Comparison of ENCODE assay signal across 39 cellular contexts in the genomic region with DNA sequence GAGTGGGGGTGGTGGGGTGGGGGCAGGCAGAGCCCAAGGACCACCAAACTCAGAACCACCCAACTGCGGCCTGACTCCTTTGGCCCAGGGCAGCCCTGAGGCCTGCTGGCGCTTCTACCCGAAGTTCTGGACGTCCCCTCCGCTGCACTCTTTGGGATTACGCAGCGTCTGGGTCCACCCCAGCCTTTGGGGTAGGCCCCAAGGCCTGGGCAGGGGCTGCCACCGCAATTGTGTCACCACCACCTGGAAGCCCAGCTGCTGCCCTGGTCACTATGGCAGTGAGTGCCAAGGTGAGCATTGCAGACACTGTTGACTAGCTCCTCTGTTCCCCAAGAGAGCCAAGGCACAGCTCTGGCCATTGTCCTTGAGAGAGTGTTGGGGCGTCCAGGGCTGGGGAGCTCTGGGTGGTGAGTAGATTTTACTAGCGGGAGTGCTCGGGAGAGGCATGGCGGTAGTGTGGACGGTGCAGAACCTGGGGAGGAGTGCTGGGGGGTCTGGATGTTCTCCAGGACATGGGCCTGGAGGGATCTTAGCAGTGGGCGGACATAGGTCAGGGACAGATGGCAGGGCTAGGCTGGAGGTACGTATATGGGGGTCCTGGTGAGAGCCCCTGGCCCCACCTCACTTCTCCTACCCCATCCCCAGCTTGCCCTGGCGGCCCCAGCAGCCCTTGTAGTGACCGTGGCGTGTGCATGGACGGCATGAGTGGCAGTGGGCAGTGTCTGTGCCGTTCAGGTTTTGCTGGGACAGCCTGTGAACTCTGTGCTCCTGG. TPM values are rescaled to one million over a fixed set of nuclear protein-coding genes. Genes with fewer than 3 reads are reported as not detected.
"Had no signal": no experiment of that assay in that cellular context is flagged by ENCODE, and none has a peak within 500 bp of the region (broad histone marks: within the 10 kb centered on the region; RNA-seq: fewer than 3 reads in every experiment).

No MANE protein-coding gene starts in this region.

- H3K4me3 Mint-ChIP-seq: activated CD4-positive, alpha-beta memory T cell treated with anti-CD3 and anti-CD28 coated beads for 36 hours; activated CD4-positive, alpha-beta T cell treated with anti-CD3 and anti-CD28 coated beads, Interleukin-2, amount 10 ng/mL, durations not matched to agents 24 days and 14 days; activated naive CD4-positive, alpha-beta T cell treated with anti-CD3 and anti-CD28 coated beads, Interleukin-2, amount 10 ng/mL, durations not matched to agents 7 days and 5 days; activated naive CD8-positive, alpha-beta T cell treated with anti-CD3 and anti-CD28 coated beads, Interleukin-2, amount 10 ng/mL, durations not matched to agents 7 days and 5 days; brain; naive B cell; nephron progenitor cell; T-helper 1 cell treated with Interleukin-12 subunit alpha and Interleukin-12 subunit beta and Interleukin-4 antibody, amounts not matched to agents 30 μg/mL and 1 μg/mL, for 36 hours had no signal

- H3K27me3 Mint-ChIP-seq: activated CD4-positive, alpha-beta memory T cell treated with anti-CD3 and anti-CD28 coated beads for 36 hours; activated CD4-positive, alpha-beta T cell treated with anti-CD3 and anti-CD28 coated beads, Interleukin-2, amount 10 ng/mL, durations not matched to agents 24 days and 14 days; activated naive CD4-positive, alpha-beta T cell treated with anti-CD3 and anti-CD28 coated beads, Interleukin-2, amount 10 ng/mL, durations not matched to agents 7 days and 5 days; activated naive CD8-positive, alpha-beta T cell treated with anti-CD3 and anti-CD28 coated beads, Interleukin-2, amount 10 ng/mL, durations not matched to agents 7 days and 5 days; brain; naive B cell had no signal

- DNase-seq: activated CD4-positive, alpha-beta memory T cell treated with anti-CD3 and anti-CD28 coated beads for 36 hours; activated CD4-positive, alpha-beta T cell treated with anti-CD3 and anti-CD28 coated beads, Interleukin-2, amount 10 ng/mL, durations not matched to agents 24 days and 14 days; activated CD4-positive, CD25-positive, alpha-beta regulatory T cell treated with anti-CD3 and anti-CD28 coated beads, Interleukin-2, amount 50 U/mL, for 72 hours; activated CD8-positive, alpha-beta memory T cell treated with anti-CD3 and anti-CD28 coated beads, Interleukin-2, amount 50 U/mL, for 4 hours; activated gamma-delta T cell; activated naive CD4-positive, alpha-beta T cell treated with anti-CD3 and anti-CD28 coated beads, Interleukin-2, amount 10 ng/mL, durations not matched to agents 7 days and 5 days; activated naive CD8-positive, alpha-beta T cell treated with anti-CD3 and anti-CD28 coated beads, Interleukin-2, amount 10 ng/mL, durations not matched to agents 7 days and 5 days; activated T-cell treated with anti-CD3 and anti-CD28 coated beads, Interleukin-2, amount 50 U/mL, for 1 hour; dorsolateral prefrontal cortex; effector memory CD4-positive, alpha-beta T cell; erythroblast; head of caudate nucleus; hypothalamus; kidney glomerular epithelial cell; mammary epithelial cell; naive B cell; nephron progenitor cell; nucleus accumbens; stimulated activated CD4-positive, alpha-beta T cell treated with anti-CD3 and anti-CD28 coated beads, Interleukin-12 subunit alpha, Interleukin-12 subunit beta, amount 100 ng/mL, for 4 hours; stimulated activated CD4-positive, alpha-beta T cell treated with anti-CD3 and anti-CD28 coated beads, Interleukin-4, amount 100 ng/mL, for 1 hour; stimulated activated naive CD8-positive, alpha-beta T cell treated with anti-CD3 and anti-CD28 coated beads, Interleukin-15, Interleukin-2, amounts not matched to agents 100 U/mL and 50 U/mL, for 24 hours; SW 1271; T-helper 9 cell; testis; transverse colon; uterus; WERI-Rb-1 had no signal

- H3K27ac ChIP-seq: ascending aorta, cardiac muscle cell, coronary artery, dorsolateral prefrontal cortex, gastroesophageal sphincter, left lung, parathyroid adenoma, skin epidermis, testis, transverse colon, uterus, WERI-Rb-1 had no signal

- H3K4me1 Mint-ChIP-seq: activated CD4-positive, alpha-beta T cell treated with anti-CD3 and anti-CD28 coated beads, Interleukin-2, amount 10 ng/mL, durations not matched to agents 24 days and 14 days; activated naive CD4-positive, alpha-beta T cell treated with anti-CD3 and anti-CD28 coated beads, Interleukin-2, amount 10 ng/mL, durations not matched to agents 7 days and 5 days; activated naive CD8-positive, alpha-beta T cell treated with anti-CD3 and anti-CD28 coated beads, Interleukin-2, amount 10 ng/mL, durations not matched to agents 7 days and 5 days; naive B cell had no signal

- H3K4me3 ChIP-seq: ascending aorta, cardiac muscle cell, coronary artery, dorsolateral prefrontal cortex, gastroesophageal sphincter, left lung, skin epidermis, testis, transverse colon, uterus had no signal

- H3K79me2 ChIP-seq: parathyroid adenoma had no signal

- H3K27ac Mint-ChIP-seq: activated CD4-positive, alpha-beta memory T cell treated with anti-CD3 and anti-CD28 coated beads for 36 hours; activated CD4-positive, alpha-beta T cell treated with anti-CD3 and anti-CD28 coated beads, Interleukin-2, amount 10 ng/mL, durations not matched to agents 24 days and 14 days; activated naive CD4-positive, alpha-beta T cell treated with anti-CD3 and anti-CD28 coated beads, Interleukin-2, amount 10 ng/mL, durations not matched to agents 7 days and 5 days; activated naive CD8-positive, alpha-beta T cell treated with anti-CD3 and anti-CD28 coated beads, Interleukin-2, amount 10 ng/mL, durations not matched to agents 7 days and 5 days; naive B cell; nephron progenitor cell; T-helper 1 cell treated with Interleukin-12 subunit alpha and Interleukin-12 subunit beta and Interleukin-4 antibody, amounts not matched to agents 30 μg/mL and 1 μg/mL, for 36 hours had no signal

- H2AFZ ChIP-seq: parathyroid adenoma had no signal

- H3K4me1 ChIP-seq: parathyroid adenoma, uterus had no signal

- H3K27me3 ChIP-seq: ascending aorta, cardiac muscle cell, dorsolateral prefrontal cortex, gastroesophageal sphincter, left lung, testis, transverse colon, uterus had no signal

- H3K9me3 ChIP-seq: ascending aorta, gastroesophageal sphincter, left lung, testis, transverse colon, uterus had no signal

- H3K9ac ChIP-seq: parathyroid adenoma had no signal

- FAIRE-seq: TTC549 had no signal

- H3K9me3 Mint-ChIP-seq: activated CD4-positive, alpha-beta memory T cell treated with anti-CD3 and anti-CD28 coated beads for 36 hours; activated CD4-positive, alpha-beta T cell treated with anti-CD3 and anti-CD28 coated beads, Interleukin-2, amount 10 ng/mL, durations not matched to agents 24 days and 14 days; activated naive CD4-positive, alpha-beta T cell treated with anti-CD3 and anti-CD28 coated beads, Interleukin-2, amount 10 ng/mL, durations not matched to agents 7 days and 5 days; activated naive CD8-positive, alpha-beta T cell treated with anti-CD3 and anti-CD28 coated beads, Interleukin-2, amount 10 ng/mL, durations not matched to agents 7 days and 5 days; brain; naive B cell; nephron progenitor cell; T-helper 1 cell treated with Interleukin-12 subunit alpha and Interleukin-12 subunit beta and Interleukin-4 antibody, amounts not matched to agents 30 μg/mL and 1 μg/mL, for 36 hours had no signal

- H3K36me3 Mint-ChIP-seq: activated naive CD4-positive, alpha-beta T cell treated with anti-CD3 and anti-CD28 coated beads, Interleukin-2, amount 10 ng/mL, durations not matched to agents 7 days and 5 days; naive B cell had no signal

- H3K36me3 ChIP-seq: transverse colon, uterus had no signal

- ATAC-seq: gastroesophageal sphincter; left lung; sciatic nerve; stimulated activated naive CD8-positive, alpha-beta T cell treated with anti-CD3 and anti-CD28 coated beads, Interleukin-15, Interleukin-2, amounts not matched to agents 100 U/mL and 50 U/mL, for 24 hours had no signal

RNA-seq across cellular contexts. Expression of gene UQCC5, which starts 15.5 kb away (rescaled TPM):
- total RNA-seq: ascending aorta had no signal

RNA-seq across cellular contexts. Expression of gene STAB1, which starts 25.8 kb away (rescaled TPM):
- total RNA-seq: activated CD8-positive, alpha-beta memory T cell treated with anti-CD3 and anti-CD28 coated beads for 36 hours had no signal
- polyA plus RNA-seq: cardiac muscle cell had no signal
